28 cellular contexts compared by ENCODE assay signal in the genomic region with DNA sequence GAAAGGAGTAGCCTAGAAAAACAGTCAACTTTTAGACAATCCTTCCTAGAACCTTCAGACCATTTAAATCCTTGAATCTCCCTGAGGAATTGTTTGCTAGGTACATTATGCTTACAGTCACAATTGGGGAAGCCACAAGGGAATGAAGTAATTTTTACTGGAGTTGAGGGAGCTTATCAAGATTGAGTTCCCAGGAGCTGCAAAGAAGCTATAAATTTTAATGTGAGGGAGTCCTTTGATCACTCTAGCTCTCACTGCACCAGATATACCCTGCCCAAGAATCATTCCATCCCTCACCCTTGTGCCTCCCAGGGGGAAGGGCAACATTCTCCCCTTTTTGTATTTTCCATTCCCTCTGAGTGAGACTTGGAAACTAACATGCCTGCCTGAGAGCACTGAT.
"Had no signal": no experiment of that assay in that cellular context is flagged by ENCODE, and none has a peak within 500 bp of the region (broad histone marks: within the 10 kb centered on the region; RNA-seq: fewer than 3 reads in every experiment).

No MANE protein-coding gene starts in this region.

- H3K4me1 ChIP-seq: colonic mucosa, esophagus squamous epithelium, gastrocnemius medialis, heart right ventricle, lower lobe of right lung had no signal

- H3K36me3 Mint-ChIP-seq: naive B cell; naive thymus-derived CD8-positive, alpha-beta T cell had no signal

- FAIRE-seq: endometrium, islet of Langerhans, keratinocyte had no signal

- H3K4me3 ChIP-seq: colonic mucosa, esophagus squamous epithelium, gastrocnemius medialis, heart right ventricle, lower lobe of right lung, mucosa of descending colon had no signal

- H3K36me3 ChIP-seq: colonic mucosa, esophagus squamous epithelium, gastrocnemius medialis, heart right ventricle, lower lobe of right lung had no signal

- H3K4me3 Mint-ChIP-seq: dendritic cell treated with granulocyte-macrophage colony-stimulating factor and Interleukin-4, amounts not matched to agents 40 ng/mL and 50 ng/mL, for 4 days; effector memory CD8-positive, alpha-beta T cell; endodermal cell; naive B cell; naive thymus-derived CD8-positive, alpha-beta T cell had no signal

- H3K27me3 ChIP-seq: colonic mucosa had no signal

- H3K27ac ChIP-seq: colonic mucosa, epithelial cell of prostate, esophagus squamous epithelium, gastrocnemius medialis, heart right ventricle, lower lobe of right lung had no signal

- ATAC-seq: effector memory CD8-positive, alpha-beta T cell; esophagus mucosa; gastrocnemius medialis; heart right ventricle; left lobe of liver; left ventricle myocardium superior; lower lobe of right lung; mucosa of descending colon; naive thymus-derived CD8-positive, alpha-beta T cell had no signal

- H3K9me3 Mint-ChIP-seq: dendritic cell treated with granulocyte-macrophage colony-stimulating factor and Interleukin-4, amounts not matched to agents 40 ng/mL and 50 ng/mL, for 4 days; effector memory CD8-positive, alpha-beta T cell; endodermal cell; naive B cell; naive thymus-derived CD8-positive, alpha-beta T cell had no signal

- H3K4me1 Mint-ChIP-seq: endodermal cell; naive B cell; naive thymus-derived CD8-positive, alpha-beta T cell had no signal

- DNase-seq: colonic mucosa; cortex of kidney; effector CD8-positive, alpha-beta T cell; effector memory CD8-positive, alpha-beta T cell; endodermal cell; erythroblast; esophagus squamous epithelium; foreskin fibroblast; foreskin melanocyte; gastrocnemius medialis; glutamatergic neuron; head of caudate nucleus; heart right ventricle; hippocampal formation; kidney glomerular epithelial cell; left ventricle myocardium superior; lower lobe of right lung; mesenchymal stem cell; mucosa of descending colon; naive B cell; naive thymus-derived CD8-positive, alpha-beta T cell had no signal

- H3K27ac Mint-ChIP-seq: dendritic cell treated with granulocyte-macrophage colony-stimulating factor and Interleukin-4, amounts not matched to agents 40 ng/mL and 50 ng/mL, for 4 days; effector memory CD8-positive, alpha-beta T cell; endodermal cell; naive B cell; naive thymus-derived CD8-positive, alpha-beta T cell had no signal

- H3K9me3 ChIP-seq: colonic mucosa, esophagus squamous epithelium, gastrocnemius medialis, heart right ventricle, lower lobe of right lung, mucosa of descending colon had no signal
